14 cellular contexts compared by ENCODE assay signal in the genomic region with DNA sequence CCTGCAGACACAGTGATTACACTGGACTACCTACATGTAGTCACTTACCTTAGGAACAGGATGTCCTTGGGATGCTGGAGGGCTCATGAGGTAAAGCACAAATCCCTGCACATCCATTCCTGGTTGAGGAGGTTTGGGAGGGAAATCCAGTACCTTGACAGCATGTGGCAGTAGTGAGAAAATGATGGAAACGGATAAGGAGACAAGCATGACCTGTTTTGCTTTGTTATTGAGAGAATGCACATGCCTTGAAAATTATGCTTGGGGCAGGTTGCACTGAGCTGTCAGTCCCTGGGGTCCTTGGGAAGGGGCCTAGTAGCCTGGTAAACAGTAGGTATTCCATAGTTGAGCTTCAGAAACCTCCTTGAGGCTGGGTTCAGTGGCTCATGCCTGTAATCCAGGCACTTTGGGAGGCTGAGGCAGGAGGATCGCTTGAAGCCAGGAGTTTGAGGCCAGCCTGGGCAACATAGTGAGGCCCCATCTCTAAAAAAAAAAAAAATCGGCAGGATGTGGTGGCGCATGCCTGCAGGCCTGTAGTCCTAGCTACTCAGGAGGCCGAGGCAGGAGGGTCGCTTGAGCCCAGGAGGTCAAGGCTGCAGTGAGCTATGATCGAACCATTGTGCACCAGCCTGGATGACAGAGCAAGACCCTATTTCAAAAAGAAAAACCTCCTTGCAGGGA. TPM values are rescaled to one million over a fixed set of nuclear protein-coding genes. Genes with fewer than 3 reads are reported as not detected.
DNase-seq lines count a peak whose midpoint lies in the region; ATAC-seq and TF ChIP-seq lines count a peak whose summit lies in the region.
"Had no signal": no experiment of that assay in that cellular context is flagged by ENCODE, and none has a peak within 500 bp of the region (broad histone marks: within the 10 kb centered on the region; RNA-seq: fewer than 3 reads in every experiment).

No MANE protein-coding gene starts in this region.

- POLR2A ChIA-PET in activated naive CD8-positive, alpha-beta T cell treated with anti-CD3 and anti-CD28 coated beads, Interleukin-2, amount 10 ng/mL, durations not matched to agents 7 days and 5 days (lab: Charles Lee) = no interaction called here
- POLR2A ChIA-PET in PC-3 (lab: Charles Lee; ENCODE audit: unreplicated experiment) = no interaction called here

- BruUV-seq in PC-3 (replicated peaks; lab: Mats Ljungman, UMichigan) = no TSS peak

- H3K4me3 ChIP-seq in PC-3 (ENCODE audit: low read length) (no peak overlapping the region), fibroblast of pulmonary artery (replicated peaks; ENCODE audit: low read depth, low read length) (peak overlapping the region; percentile 77), smooth muscle cell (no peak overlapping the region), ascending aorta (no peak overlapping the region), testis (no peak overlapping the region)

- H3K4me2 ChIP-seq in PC-3 (ENCODE audit: low read length) (no peak overlapping the region), smooth muscle cell (peak overlapping the region; percentile 94)

- H3K27ac Mint-ChIP-seq in activated naive CD8-positive, alpha-beta T cell treated with anti-CD3 and anti-CD28 coated beads, Interleukin-2, amount 10 ng/mL, durations not matched to agents 7 days and 5 days = peak overlapping the region; percentile 39
- no peak overlapping the region for H3K27ac Mint-ChIP-seq in activated naive CD8-positive, alpha-beta T cell treated with anti-CD3 and anti-CD28 coated beads for 36 hours
- H3K27ac Mint-ChIP-seq: activated CD8-positive, alpha-beta memory T cell treated with anti-CD3 and anti-CD28 coated beads, Interleukin-2, amount 10 ng/mL, durations not matched to agents 7 days and 5 days; CD8-positive, alpha-beta T cell had no signal

- peaks cover 35% of the 10 kb centered on the region for H3K27me3 Mint-ChIP-seq in activated naive CD8-positive, alpha-beta T cell treated with anti-CD3 and anti-CD28 coated beads, Interleukin-2, amount 10 ng/mL, durations not matched to agents 7 days and 5 days
- H3K27me3 Mint-ChIP-seq in activated naive CD8-positive, alpha-beta T cell treated with anti-CD3 and anti-CD28 coated beads for 36 hours = no peaks in the 10 kb centered on the region

- H3K79me2 ChIP-seq in PC-3 (ENCODE audit: low read length) (peaks cover 17% of the 10 kb centered on the region), smooth muscle cell (ENCODE audit: low read depth) (no peaks in the 10 kb centered on the region)

- H3K27ac ChIP-seq in PC-3 (ENCODE audit: low read length) (no peak overlapping the region), smooth muscle cell (ENCODE audit: low read depth) (no peak overlapping the region), ascending aorta (no peak overlapping the region), testis (peak overlapping the region in 1 of 2 donors; percentile 59)

- no peak overlapping the region for H3K4me3 Mint-ChIP-seq in activated naive CD8-positive, alpha-beta T cell treated with anti-CD3 and anti-CD28 coated beads, Interleukin-2, amount 10 ng/mL, durations not matched to agents 7 days and 5 days
- H3K4me3 Mint-ChIP-seq in activated naive CD8-positive, alpha-beta T cell treated with anti-CD3 and anti-CD28 coated beads for 36 hours = no peak overlapping the region

- no peaks in the 10 kb centered on the region for H3F3A ChIP-seq in PC-3 (ENCODE audit: low read length, unreplicated experiment)
- no peaks in the 10 kb centered on the region for H3F3A ChIP-seq in smooth muscle cell (ENCODE audit: low read depth)

- DNase-seq in activated naive CD8-positive, alpha-beta T cell treated with anti-CD3 and anti-CD28 coated beads, Interleukin-2, amount 10 ng/mL, durations not matched to agents 7 days and 5 days = no peak
- DNase-seq in activated naive CD8-positive, alpha-beta T cell treated with anti-CD3 and anti-CD28 coated beads for 36 hours = no peak
- DNase-seq in PC-3 (peak; percentile 42), fibroblast of pulmonary artery (ENCODE audit: low read depth) (no peak), smooth muscle cell (lab: John Stamatoyannopoulos, UW; ENCODE audit: unreplicated experiment) (no peak), ascending aorta (ENCODE audit: low spot score in 2 of 2) (no peak), testis (no peak)
- DNase-seq: activated CD8-positive, alpha-beta memory T cell treated with anti-CD3 and anti-CD28 coated beads, Interleukin-2, amount 10 ng/mL, durations not matched to agents 7 days and 5 days; CD8-positive, alpha-beta T cell; NCI-H1092; NCI-H526 treated with DMSO at 0.1 percent for 48 hours; stimulated activated naive CD4-positive, alpha-beta T cell treated with Interleukin-2 at 50 U/mL for 16 hours; SW 1271 had no signal

- intact Hi-C loops in PC-3 (cut with micrococcal nuclease) = no loop called here
- intact Hi-C loops in ascending aorta (cut with DNase I) = loop anchor here (10.0 kb wide), 1 partner anchor 543 kb away; no protein-coding TSS in a partner anchor
- intact Hi-C loops in testis (cut with DNase I; ENCODE audit: low total_unique reads) = loop anchor here (10.0 kb wide), 1 partner anchor 67 kb away; a partner anchor contains a TSS

- 93% methylated on average over 7 of the region's 7 CpGs for WGBS in smooth muscle cell (ENCODE audit: low lambda C conversion rate)
- WGBS in testis, 2 donors = 78 to 79% methylated on average over 6 to 7 of the region's 7 CpGs

- H3K4me1 Mint-ChIP-seq in activated naive CD8-positive, alpha-beta T cell treated with anti-CD3 and anti-CD28 coated beads, Interleukin-2, amount 10 ng/mL, durations not matched to agents 7 days and 5 days = peaks cover 9% of the 10 kb centered on the region
- H3K4me1 Mint-ChIP-seq in activated naive CD8-positive, alpha-beta T cell treated with anti-CD3 and anti-CD28 coated beads for 36 hours = peaks cover 15% of the 10 kb centered on the region

- H3K36me3 ChIP-seq in PC-3 (ENCODE audit: low read depth, low read length) (no peaks in the 10 kb centered on the region), smooth muscle cell (ENCODE audit: low read depth) (no peaks in the 10 kb centered on the region), ascending aorta (no peaks in the 10 kb centered on the region), testis (ENCODE audit: low read depth, missing control alignments) (no peaks in the 10 kb centered on the region)

- no peaks in the 10 kb centered on the region for H3K9me2 ChIP-seq in PC-3 (replicated peaks; ENCODE audit: low read length)

- no peak overlapping the region for H3K9ac ChIP-seq in PC-3 (ENCODE audit: low read length)
- H3K9ac ChIP-seq in smooth muscle cell (ENCODE audit: low read depth) = no peak overlapping the region

- H3K9me3 ChIP-seq in PC-3 (ENCODE audit: low read length) = no peaks in the 10 kb centered on the region
- H3K9me3 ChIP-seq in smooth muscle cell (replicated peaks; ENCODE audit: low read depth) = no peaks in the 10 kb centered on the region
- no peaks in the 10 kb centered on the region for H3K9me3 ChIP-seq in ascending aorta
- no peaks in the 10 kb centered on the region for H3K9me3 ChIP-seq in testis

- TF ChIP-seq CTCF in PC-3 (conservative IDR thresholded peaks at IDR 0.05; ENCODE audit: low read depth, low read length) = no peak
- TF ChIP-seq CTCF in fibroblast of pulmonary artery (IDR thresholded peaks at IDR 0.05; ENCODE audit: low read length, missing control alignments) = no peak
- no peak for TF ChIP-seq CTCF in smooth muscle cell (IDR thresholded peaks at IDR 0.05; ENCODE audit: borderline replicate concordance, insufficient read depth, poor library complexity, severe bottlenecking)
- no peak for TF ChIP-seq CTCF in ascending aorta (IDR thresholded peaks at IDR 0.05)
- TF ChIP-seq CTCF in testis (IDR thresholded peaks at IDR 0.05) = no peak

- H3K27me3 ChIP-seq in PC-3 (ENCODE audit: low read length) = no peaks in the 10 kb centered on the region
- no peaks in the 10 kb centered on the region for H3K27me3 ChIP-seq in smooth muscle cell (ENCODE audit: low read depth)
- no peaks in the 10 kb centered on the region for H3K27me3 ChIP-seq in ascending aorta
- H3K27me3 ChIP-seq in testis = no peaks in the 10 kb centered on the region

- H2AFZ ChIP-seq in PC-3 (ENCODE audit: low read length) (no peak overlapping the region), smooth muscle cell (ENCODE audit: low read depth) (no peak overlapping the region)

- CTCF ChIA-PET in PC-3 (lab: Charles Lee) = no interaction called here

- no peak for ATAC-seq in activated naive CD8-positive, alpha-beta T cell treated with anti-CD3 and anti-CD28 coated beads, Interleukin-2, amount 10 ng/mL, durations not matched to agents 7 days and 5 days (ENCODE audit: low read depth)
- ATAC-seq in PC-3 (no peak), HG03159 (IDR thresholded peaks at IDR 0.05; ENCODE audit: unreplicated experiment) (no peak)
- ATAC-seq: activated CD8-positive, alpha-beta memory T cell treated with anti-CD3 and anti-CD28 coated beads, Interleukin-2, amount 10 ng/mL, durations not matched to agents 7 days and 5 days; CD8-positive, alpha-beta T cell had no signal

- peaks cover 9% of the 10 kb centered on the region; the same call in 1 of the 2 replicates for H4K20me1 ChIP-seq in PC-3 (ENCODE audit: low read length)
- peaks cover 26% of the 10 kb centered on the region for H4K20me1 ChIP-seq in smooth muscle cell (ENCODE audit: low read depth)

- H3K36me3 Mint-ChIP-seq in activated naive CD8-positive, alpha-beta T cell treated with anti-CD3 and anti-CD28 coated beads, Interleukin-2, amount 10 ng/mL, durations not matched to agents 7 days and 5 days = no peaks in the 10 kb centered on the region
- H3K36me3 Mint-ChIP-seq in activated naive CD8-positive, alpha-beta T cell treated with anti-CD3 and anti-CD28 coated beads for 36 hours = no peaks in the 10 kb centered on the region
- H3K36me3 Mint-ChIP-seq: activated CD8-positive, alpha-beta memory T cell treated with anti-CD3 and anti-CD28 coated beads, Interleukin-2, amount 10 ng/mL, durations not matched to agents 7 days and 5 days; CD8-positive, alpha-beta T cell had no signal

- peaks cover 27% of the 10 kb centered on the region for H3K4me1 ChIP-seq in PC-3 (ENCODE audit: insufficient read depth, low read length)
- H3K4me1 ChIP-seq in smooth muscle cell (ENCODE audit: low read depth) = peaks cover 14% of the 10 kb centered on the region
- peaks cover 3 to 12% of the 10 kb centered on the region in 2 donors for H3K4me1 ChIP-seq in ascending aorta
- peaks cover 22% of the 10 kb centered on the region for H3K4me1 ChIP-seq in testis

- H3K9me3 Mint-ChIP-seq in activated naive CD8-positive, alpha-beta T cell treated with anti-CD3 and anti-CD28 coated beads, Interleukin-2, amount 10 ng/mL, durations not matched to agents 7 days and 5 days = no peaks in the 10 kb centered on the region
- no peaks in the 10 kb centered on the region for H3K9me3 Mint-ChIP-seq in activated naive CD8-positive, alpha-beta T cell treated with anti-CD3 and anti-CD28 coated beads for 36 hours
- H3K9me3 Mint-ChIP-seq: CD8-positive, alpha-beta T cell had no signal

- no peak for TF ChIP-seq POLR2A in testis (IDR thresholded peaks at IDR 0.05)

RNA-seq across cellular contexts. Expression of a gene that starts 2.0 kb away (rescaled TPM):
- total RNA-seq in activated naive CD8-positive, alpha-beta T cell treated with anti-CD3 and anti-CD28 coated beads, Interleukin-2, amount 10 ng/mL, durations not matched to agents 7 days and 5 days = 10 to 100 TPM; 17.3 to 18.1 TPM
- total RNA-seq in activated naive CD8-positive, alpha-beta T cell treated with anti-CD3 and anti-CD28 coated beads for 36 hours = 1 to 10 TPM; 5.5 to 6.5 TPM
- 52.8 and 53.9 TPM in 2 replicates for total RNA-seq in PC-3 (2014; rRNA removed)
- 19.9 and 27.5 TPM in 2 replicates for total RNA-seq in smooth muscle cell
- 24.9 and 31.8 TPM in 2 replicates for polyA plus RNA-seq in smooth muscle cell
- 193 TPM for total RNA-seq in ascending aorta
- total RNA-seq in testis = 100 to 1,000 TPM; 185 to 322 TPM
- 72.3 TPM for polyA plus RNA-seq in testis (ENCODE audit: insufficient read depth, low read depth, low replicate concordance)

RNA-seq across cellular contexts. Expression of a gene that starts 14.9 kb away (rescaled TPM):
- not detected for total RNA-seq in activated naive CD8-positive, alpha-beta T cell treated with anti-CD3 and anti-CD28 coated beads, Interleukin-2, amount 10 ng/mL, durations not matched to agents 7 days and 5 days
- not detected for total RNA-seq in activated naive CD8-positive, alpha-beta T cell treated with anti-CD3 and anti-CD28 coated beads for 36 hours
- 0.07 TPM in 1 of 2 replicates, not detected in the other for total RNA-seq in PC-3 (2014; rRNA removed)
- not detected in 2 replicates for total RNA-seq in smooth muscle cell
- polyA plus RNA-seq in smooth muscle cell = 0.59 TPM in 1 of 2 replicates, not detected in the other
- total RNA-seq in ascending aorta = not detected
- total RNA-seq in testis = under 1 TPM; 0.37 to 0.87 TPM
- polyA plus RNA-seq in testis (ENCODE audit: insufficient read depth, low read depth, low replicate concordance) = 0.78 TPM
- total RNA-seq: activated CD8-positive, alpha-beta memory T cell treated with anti-CD3 and anti-CD28 coated beads, Interleukin-2, amount 10 ng/mL, durations not matched to agents 7 days and 5 days; CD8-positive, alpha-beta T cell had no signal
